ENCODE assay signal across 16 cellular contexts in genomic region chr12:132180648-132181546, GRCh38. TPM values are rescaled to one million over a fixed set of nuclear protein-coding genes. Genes with fewer than 3 reads are reported as not detected.
DNase-seq lines count a peak whose midpoint lies in the region; ATAC-seq, FAIRE-seq and TF ChIP-seq lines count a peak whose summit lies in the region.
"Had no signal": no experiment of that assay in that cellular context is flagged by ENCODE, and none has a peak within 500 bp of the region (broad histone marks: within the 10 kb centered on the region; RNA-seq: fewer than 3 reads in every experiment).

No MANE protein-coding gene starts in this region.

- H4K5ac ChIP-seq in H9 (ENCODE audit: insufficient read length, low read depth, low read length), result no peak overlapping the region

- FAIRE-seq in A549 (lab: Jason Lieb, UNC) (no peak), bronchial epithelial cell (lab: Jason Lieb, UNC) (peak; percentile 95), GM12891 (lab: Jason Lieb, UNC) (no peak)

- no peaks in the 10 kb centered on the region for H3K79me1 ChIP-seq in H9 (ENCODE audit: insufficient read depth, low read depth, low read length, poor library complexity, severe bottlenecking)
- peaks cover 2% of the 10 kb centered on the region for H3K79me1 ChIP-seq in neuronal stem cell (ENCODE audit: low read depth, low read length)

- H3K9me3 ChIP-seq in A549 (no peaks in the 10 kb centered on the region), H9 (ENCODE audit: control insufficient read depth, low read depth, low read length) (no peaks in the 10 kb centered on the region), neuronal stem cell (replicated peaks in 1 of 2; ENCODE audit: control insufficient read depth in 2 of 2, insufficient read depth in 1 of 2, low read depth in 1 of 2, low read length in 2 of 2) (peaks cover 0 to 8% of the 10 kb centered on the region in 2 donors)

- TF ChIP-seq RAD21 in A549 (conservative IDR thresholded peaks at IDR 0.05 in 1 of 2, IDR thresholded peaks at IDR 0.05 in 1 of 2), result no peak

- H3K4me2 ChIP-seq in A549 (no peak overlapping the region), H9 (ENCODE audit: insufficient read depth, insufficient read length, low read length) (no peak overlapping the region), neuronal stem cell (ENCODE audit: insufficient read depth, low read length, poor library complexity, severe bottlenecking) (no peak overlapping the region)

- H3K79me2 ChIP-seq in H9 (ENCODE audit: insufficient read depth, low read length), result no peaks in the 10 kb centered on the region

- H2BK20ac ChIP-seq in H9 (ENCODE audit: low read depth, low read length, poor library complexity, severe bottlenecking), result no peak overlapping the region

- no peaks in the 10 kb centered on the region; a peak in 1 of 7 replicates for H3K36me3 Mint-ChIP-seq in H9 (ENCODE audit: insufficient read depth in 1 of 3, low read depth in 3 of 3)
- no peaks in the 10 kb centered on the region for H3K36me3 Mint-ChIP-seq in activated T-cell treated with anti-CD3 and anti-CD28 coated beads, Interleukin-2, amount 50 U/mL, for 4 hours (ENCODE audit: insufficient read depth)

- no peak overlapping the region for H3K56ac ChIP-seq in H9 (ENCODE audit: insufficient read length, low read depth, low read length)

- H4K8ac ChIP-seq in H9 (replicated peaks; ENCODE audit: insufficient read length, low read depth, low read length) (no peak overlapping the region), neuronal stem cell (ENCODE audit: low read depth, low read length) (peak overlapping the region; percentile 82)

- no peak overlapping the region for H3T11ph ChIP-seq in H9 (ENCODE audit: low read length)

- H3K27ac ChIP-seq in A549 (no peak overlapping the region), H9 (ENCODE audit: insufficient read length, low read depth, low read length) (no peak overlapping the region), neuronal stem cell (replicated peaks; ENCODE audit: low read length) (no peak overlapping the region)
- H3K27ac ChIP-seq: C4-2B had no signal

- 63% methylated on average over 30 of the region's 30 CpGs for WGBS in A549 (ENCODE audit: missing lambda C conversion rate)
- WGBS in H9 (ENCODE audit: extremely low coverage, insufficient read length, low lambda C conversion rate), result no CpG with 5 or more reads among the region's 30 CpGs
- WGBS in neuronal stem cell (ENCODE audit: extremely low coverage in 2 of 2, insufficient read length in 2 of 2, insufficient replicate concordance in 1 of 2), 2 donors, result no CpG with 5 or more reads among the region's 30 CpGs

- no peaks in the 10 kb centered on the region for H3K23me2 ChIP-seq in H9 (ENCODE audit: insufficient read length, low read depth, low read length, poor library complexity, severe bottlenecking)

- no peak overlapping the region for H2BK120ac ChIP-seq in H9 (ENCODE audit: low read depth, low read length, poor library complexity, severe bottlenecking)
- peak overlapping the region; percentile 61 for H2BK120ac ChIP-seq in neuronal stem cell (ENCODE audit: low read depth, low read length)

- no peak for DNase-seq in A549 (ENCODE audit: low read depth in 1 of 2, low spot score in 1 of 2)
- no peak for DNase-seq in H9
- no peak for DNase-seq in bronchial epithelial cell (ENCODE audit: low read depth)
- DNase-seq in neuronal stem cell (ENCODE audit: low spot score), result no peak
- DNase-seq in activated T-cell treated with anti-CD3 and anti-CD28 coated beads, Interleukin-2, amount 50 U/mL, for 4 hours, result no peak
- no peak for DNase-seq in GM12891 (ENCODE audit: insufficient read length, low spot score)
- DNase-seq: DMS79 treated with DMSO at 0.1 percent for 48 hours, H7, NCI-H1105 treated with DMSO at 0.1 percent for 48 hours, NCI-H187, NCI-H226, NCI-H524 treated with DMSO at 0.1 percent for 48 hours, SIG-M5 had no signal

- TF ChIP-seq CTCF in A549 (IDR thresholded peaks at IDR 0.05) (no peak), H9 (conservative IDR thresholded peaks at IDR 0.05) (no peak), bronchial epithelial cell (IDR thresholded peaks at IDR 0.05; ENCODE audit: insufficient read depth, low read length, severe bottlenecking) (no peak)

- POLR2A ChIA-PET in A549 (lab: Yijun Ruan, JAX), result no interaction called here

- CTCF ChIA-PET in A549 (lab: Yijun Ruan, JAX), result interaction anchor here (1.9 to 3.5 kb wide), 3 partner anchors 27 to 234 kb away, joined by 4 to 18 read pairs (median 9); no protein-coding TSS in a partner anchor

- no peak overlapping the region for H2BK5ac ChIP-seq in H9 (ENCODE audit: insufficient read length, low read length)
- H2BK5ac ChIP-seq in neuronal stem cell (ENCODE audit: low read length), result peak overlapping the region; percentile 22

- peaks cover 9% of the 10 kb centered on the region; the same call in 2 of the 3 replicates for H3K4me1 ChIP-seq in A549
- H3K4me1 ChIP-seq in H9 (ENCODE audit: insufficient read depth, low read length), result no peaks in the 10 kb centered on the region
- H3K4me1 ChIP-seq in neuronal stem cell (ENCODE audit: control insufficient read depth in 2 of 2, insufficient read depth in 1 of 2, low read depth in 1 of 2, low read length in 2 of 2), result peaks cover 4 to 11% of the 10 kb centered on the region in 2 donors

- ATAC-seq in A549, result no peak
- ATAC-seq in activated T-cell treated with anti-CD3 and anti-CD28 coated beads, Interleukin-2, amount 50 U/mL, for 4 hours, result no peak
- no peak for ATAC-seq in HG02973 (IDR thresholded peaks at IDR 0.05; ENCODE audit: unreplicated experiment)
- ATAC-seq: SK-N-SH treated with all-trans-retinoic acid at 6 μM for 48 hours had no signal

- TF ChIP-seq POLR2A in A549 (IDR thresholded peaks at IDR 0.05; ENCODE audit: low read length) (0 out of 2 replicates have a peak, but pooled peaks have one; percentile 3), GM12891 (IDR thresholded peaks at IDR 0.05; ENCODE audit: low read depth, low read length) (no peak)

- peaks cover 5 to 7% of the 10 kb centered on the region in 2 experiments for H3K4me1 Mint-ChIP-seq in H9
- peaks cover 33% of the 10 kb centered on the region for H3K4me1 Mint-ChIP-seq in activated T-cell treated with anti-CD3 and anti-CD28 coated beads, Interleukin-2, amount 50 U/mL, for 4 hours (ENCODE audit: low read depth)

- H3K27ac Mint-ChIP-seq in H9, result no peak overlapping the region; a peak in 1 of 7 replicates

- TF ChIP-seq EP300 in A549 (IDR thresholded peaks at IDR 0.05), result no peak

- H3K27me3 Mint-ChIP-seq in H9 (ENCODE audit: low read depth), result peaks cover 89% of the 10 kb centered on the region
- no peaks in the 10 kb centered on the region for H3K27me3 Mint-ChIP-seq in activated T-cell treated with anti-CD3 and anti-CD28 coated beads, Interleukin-2, amount 50 U/mL, for 4 hours (ENCODE audit: low read depth)

- H3K36me3 ChIP-seq in bronchial epithelial cell (ENCODE audit: control insufficient read depth, insufficient read depth, low read length) (no peaks in the 10 kb centered on the region), neuronal stem cell (replicated peaks in 1 of 2; ENCODE audit: control insufficient read depth in 2 of 2, insufficient read depth in 2 of 2, low read length in 2 of 2) (no peaks in the 10 kb centered on the region)

- H3K14ac ChIP-seq in H9 (ENCODE audit: insufficient read depth, low read length) (no peak overlapping the region), neuronal stem cell (ENCODE audit: low read length) (peak overlapping the region; percentile 100)

- H2BK15ac ChIP-seq in H9 (ENCODE audit: low read depth, low read length), result no peak overlapping the region
- H2BK15ac ChIP-seq in neuronal stem cell (ENCODE audit: low read length), result no peak overlapping the region

- H3K4me3 ChIP-seq in A549 (no peak overlapping the region), bronchial epithelial cell (ENCODE audit: low read depth, low read length) (no peak overlapping the region), neuronal stem cell (ENCODE audit: low read length in 2 of 2) (peak overlapping the region in 1 of 2 donors; percentile 52)

- H3K9ac ChIP-seq in H9 (ENCODE audit: extremely low read depth, insufficient read length, low read length), result no peak overlapping the region
- H3K9ac ChIP-seq in neuronal stem cell (ENCODE audit: low read depth, low read length, poor library complexity), result peak overlapping the region; percentile 63

- H2AFZ ChIP-seq in H9 (ENCODE audit: low read length) (no peak overlapping the region), neuronal stem cell (ENCODE audit: low read length) (no peak overlapping the region)

- peaks cover 3 to 7% of the 10 kb centered on the region in 2 experiments; a peak in 2 of 5 replicates for H3K9me3 Mint-ChIP-seq in H9
- H3K9me3 Mint-ChIP-seq in activated T-cell treated with anti-CD3 and anti-CD28 coated beads, Interleukin-2, amount 50 U/mL, for 4 hours, result no peaks in the 10 kb centered on the region

- H2BK12ac ChIP-seq in H9 (ENCODE audit: insufficient read length, low read depth, low read length) (no peak overlapping the region), neuronal stem cell (ENCODE audit: low read length) (peak overlapping the region; percentile 97)

- H3K18ac ChIP-seq in H9 (ENCODE audit: insufficient read length, low read depth, low read length) (no peak overlapping the region), neuronal stem cell (ENCODE audit: low read length) (peak overlapping the region; percentile 90)

- no peak overlapping the region for H3K4me3 Mint-ChIP-seq in H9
- H3K4me3 Mint-ChIP-seq in activated T-cell treated with anti-CD3 and anti-CD28 coated beads, Interleukin-2, amount 50 U/mL, for 4 hours, result no peak overlapping the region

- H4K91ac ChIP-seq in H9 (ENCODE audit: insufficient read length, low read depth, low read length), result no peak overlapping the region
- no peak overlapping the region for H4K91ac ChIP-seq in neuronal stem cell (ENCODE audit: low read depth, low read length, poor library complexity)

- H3K23ac ChIP-seq in H9 (ENCODE audit: insufficient read length, low read depth, low read length) (peak overlapping the region; percentile 17), neuronal stem cell (ENCODE audit: low read depth, low read length, poor library complexity) (peak overlapping the region; percentile 97)

- H3K27me3 ChIP-seq in H9 (ENCODE audit: insufficient read depth, low read length), result peaks cover 2% of the 10 kb centered on the region; the same call in 1 of the 2 replicates
- no peaks in the 10 kb centered on the region for H3K27me3 ChIP-seq in bronchial epithelial cell (ENCODE audit: control insufficient read depth, insufficient read depth, low read length)
- peaks cover 0 to 45% (median 7%) of the 10 kb centered on the region in 3 experiments for H3K27me3 ChIP-seq in neuronal stem cell (ENCODE audit: control insufficient read depth in 3 of 3, insufficient read depth in 3 of 3, low read depth in 1 of 3, low read length in 3 of 3)

- H3K4ac ChIP-seq in H9 (ENCODE audit: low read depth, low read length) (no peak overlapping the region), neuronal stem cell (ENCODE audit: low read length) (peak overlapping the region; percentile 66)

- H2AK5ac ChIP-seq in H9 (ENCODE audit: insufficient read length, low read length), result no peak overlapping the region
- H2AK5ac ChIP-seq in neuronal stem cell (ENCODE audit: low read depth, low read length), result no peak overlapping the region

- peaks cover 3% of the 10 kb centered on the region for H4K20me1 ChIP-seq in H9 (ENCODE audit: control insufficient read depth, insufficient read depth, insufficient read length)

RNA-seq across cellular contexts. Expression of gene NOC4L, which starts 36.6 kb away (rescaled TPM):
- polyA plus RNA-seq in A549 (2011; rRNA removed), result 10.8 and 12.1 TPM in 2 replicates
- 35.8 and 44.8 TPM in 2 replicates for polyA plus RNA-seq in A549 (2012; cell fraction: cytosol; rRNA removed)
- 74.7 and 86.7 TPM in 2 replicates for polyA plus RNA-seq in A549 (2012; cell fraction: nucleus; rRNA removed)
- 32.8 to 36.6 TPM (median 34.1 TPM) in 3 replicates for polyA plus RNA-seq in A549 (2017; fragmentation: RNase III; extraction: RNeasy Plus Mini Kit Qiagen cat#74134 plus additional on column Dnase treatment)
- 8.4 and 17.4 TPM in 2 replicates for polyA minus RNA-seq in A549 (2011; rRNA and poly(A)+ RNA removed)
- total RNA-seq in H9 (2021), result 36.5 and 36.9 TPM in 2 replicates
- 10.0 and 11.4 TPM in 2 replicates for total RNA-seq in bronchial epithelial cell
- 24.2 TPM for polyA plus RNA-seq in neuronal stem cell (2013, experiment 1 of 2)
- polyA plus RNA-seq in neuronal stem cell (2013, experiment 2 of 2), result 24.1 TPM
- total RNA-seq in activated T-cell treated with anti-CD3 and anti-CD28 coated beads, Interleukin-2, amount 50 U/mL, for 4 hours, result 10 to 100 TPM; 85.3 to 92.5 (median 89.0) TPM
- polyA plus RNA-seq in GM12891 (2012; ENCODE audit: low read depth, missing spikeins), result 18.0 TPM

RNA-seq across cellular contexts. Expression of gene DDX51, which starts 36.8 kb away (rescaled TPM):
- polyA plus RNA-seq in A549 (2011; rRNA removed), result 10.2 and 11.4 TPM in 2 replicates
- polyA plus RNA-seq in A549 (2012; cell fraction: cytosol; rRNA removed), result 37.4 and 40.5 TPM in 2 replicates
- polyA plus RNA-seq in A549 (2012; cell fraction: nucleus; rRNA removed), result 76.9 and 86.0 TPM in 2 replicates
- 21.8 to 23.7 TPM (median 22.6 TPM) in 3 replicates for polyA plus RNA-seq in A549 (2017; fragmentation: RNase III; extraction: RNeasy Plus Mini Kit Qiagen cat#74134 plus additional on column Dnase treatment)
- 11.4 and 16.5 TPM in 2 replicates for polyA minus RNA-seq in A549 (2011; rRNA and poly(A)+ RNA removed)
- 37.9 and 38.0 TPM in 2 replicates for total RNA-seq in H9 (2021)
- total RNA-seq in bronchial epithelial cell, result 9.0 and 10.0 TPM in 2 replicates
- polyA plus RNA-seq in neuronal stem cell (2013, experiment 1 of 2), result 8.5 TPM
- polyA plus RNA-seq in neuronal stem cell (2013, experiment 2 of 2), result 8.6 TPM
- 10 to 100 TPM; 71.4 to 83.5 (median 72.8) TPM for total RNA-seq in activated T-cell treated with anti-CD3 and anti-CD28 coated beads, Interleukin-2, amount 50 U/mL, for 4 hours
- polyA plus RNA-seq in GM12891 (2012; ENCODE audit: low read depth, missing spikeins), result 11.1 TPM
